10 cellular contexts compared by ENCODE assay signal in genomic region chr16:53893731-53894435, GRCh38.
DNase-seq lines count a peak whose midpoint lies in the region; ATAC-seq, FAIRE-seq and TF ChIP-seq lines count a peak whose summit lies in the region.
"Had no signal": no experiment of that assay in that cellular context is flagged by ENCODE, and none has a peak within 500 bp of the region (broad histone marks: within the 10 kb centered on the region; RNA-seq: fewer than 3 reads in every experiment).

No MANE protein-coding gene starts in this region.

- no peak overlapping the region for H3K18ac ChIP-seq in IMR-90 (ENCODE audit: low read depth, low read length)

- H2BK5ac ChIP-seq in IMR-90 (ENCODE audit: low read depth, low read length, poor library complexity, severe bottlenecking): peak overlapping the region; percentile 28

- H3K27ac ChIP-seq in IMR-90 (ENCODE audit: insufficient read depth, low read length) (no peak overlapping the region), astrocyte (ENCODE audit: low read depth, low read length) (no peak overlapping the region), gastroesophageal sphincter (no peak overlapping the region), MM.1S (ENCODE audit: low read length) (no peak overlapping the region)
- H3K27ac ChIP-seq: upper lobe of left lung had no signal

- H3K36me3 Mint-ChIP-seq in astrocyte (ENCODE audit: low read depth, unreplicated experiment): peaks cover 2% of the 10 kb centered on the region
- peaks cover 0 to 12% (median 0%) of the 10 kb centered on the region in 3 donors for H3K36me3 Mint-ChIP-seq in immature natural killer cell

- H3K9me2 ChIP-seq in MM.1S (replicated peaks; ENCODE audit: insufficient read depth, low read length): no peaks in the 10 kb centered on the region

- H2AK5ac ChIP-seq in IMR-90 (ENCODE audit: low read depth, low read length): no peak overlapping the region

- H4K91ac ChIP-seq in IMR-90 (ENCODE audit: insufficient read depth, low read depth, low read length): no peak overlapping the region

- H3K4me3 ChIP-seq in IMR-90 (ENCODE audit: insufficient read depth, low read depth, low read length) (no peak overlapping the region), astrocyte (ENCODE audit: insufficient read depth, low read depth, low read length) (no peak overlapping the region), gastroesophageal sphincter (no peak overlapping the region), MM.1S (ENCODE audit: low read length) (no peak overlapping the region)
- H3K4me3 ChIP-seq: upper lobe of left lung had no signal

- H3K23ac ChIP-seq in IMR-90 (ENCODE audit: low read depth, low read length): no peak overlapping the region

- H3K9me1 ChIP-seq in IMR-90 (ENCODE audit: insufficient read depth, low read length): peaks cover 3% of the 10 kb centered on the region; the same call in 1 of the 2 replicates

- H3K4me1 ChIP-seq in IMR-90 (ENCODE audit: control insufficient read depth, insufficient read depth, low read length) (peaks cover 4% of the 10 kb centered on the region), astrocyte (ENCODE audit: insufficient read depth, low read length) (peaks cover 27% of the 10 kb centered on the region), gastroesophageal sphincter (peaks cover 0 to 40% (median 6%) of the 10 kb centered on the region in 3 donors), MM.1S (ENCODE audit: low read length) (no peaks in the 10 kb centered on the region)

- H2BK15ac ChIP-seq in IMR-90 (ENCODE audit: low read depth, low read length): no peak overlapping the region

- no peak for TF ChIP-seq EP300 in gastroesophageal sphincter (IDR thresholded peaks at IDR 0.05)

- H3K27ac Mint-ChIP-seq in astrocyte (ENCODE audit: unreplicated experiment): no peak overlapping the region
- peak overlapping the region in 1 of 6 donors; percentile 51 for H3K27ac Mint-ChIP-seq in immature natural killer cell

- no peak overlapping the region for H3K4me3 Mint-ChIP-seq in astrocyte (ENCODE audit: unreplicated experiment)
- no peak overlapping the region for H3K4me3 Mint-ChIP-seq in immature natural killer cell

- dilution Hi-C loops in IMR-90 (cut with HindIII; ENCODE audit: low sequenced_read_pairs, unreplicated experiment): no loop called here

- no CpG with 5 or more reads among the region's 5 CpGs for WGBS in IMR-90 (ENCODE audit: extremely low coverage in 2 of 2, insufficient read length in 1 of 2), 2 experiments
- 51 to 58% methylated on average over 5 of the region's 5 CpGs for WGBS in gastroesophageal sphincter (ENCODE audit: low coverage in 1 of 2), 2 donors

- POLR2A ChIA-PET in IMR-90 (lab: Charles Lee; ENCODE audit: unreplicated experiment): no interaction called here

- H3K4me2 ChIP-seq in IMR-90 (ENCODE audit: low read depth, low read length) (no peak overlapping the region), astrocyte (ENCODE audit: low read length) (peak overlapping the region; percentile 49), MM.1S (ENCODE audit: low read depth, low read length) (no peak overlapping the region)

- no peak overlapping the region for H2BK20ac ChIP-seq in IMR-90 (ENCODE audit: low read depth, low read length)

- H3K4me1 Mint-ChIP-seq in astrocyte (ENCODE audit: low read depth, unreplicated experiment) (peaks cover 24% of the 10 kb centered on the region), immature natural killer cell (no peaks in the 10 kb centered on the region)

- peak; percentile 43 for DNase-seq in AG08395 (ENCODE audit: low spot score)
- DNase-seq in IMR-90: peak; percentile 91
- DNase-seq in astrocyte (ENCODE audit: low read depth): peak; percentile 88
- DNase-seq in left colon: peak; percentile 24 to 38
- no peak for DNase-seq in immature natural killer cell
- no peak for DNase-seq in MM.1S
- DNase-seq: activated CD4-positive, alpha-beta T cell treated with anti-CD3 and anti-CD28 coated beads, Interleukin-2, amount 50 U/mL, for 1 hour had no signal

- H3F3A ChIP-seq in MM.1S (ENCODE audit: insufficient read depth, low read length): no peaks in the 10 kb centered on the region

- no peak overlapping the region for H4K5ac ChIP-seq in IMR-90 (ENCODE audit: low read depth, low read length)

- no peak overlapping the region for H3K4ac ChIP-seq in IMR-90 (ENCODE audit: low read depth, low read length)

- TF ChIP-seq CTCF in IMR-90 (conservative IDR thresholded peaks at IDR 0.05; ENCODE audit: low read depth, low read length): no peak
- no peak for TF ChIP-seq CTCF in astrocyte (IDR thresholded peaks at IDR 0.05; ENCODE audit: insufficient read depth, low read depth, low read length)
- no peak for TF ChIP-seq CTCF in gastroesophageal sphincter (IDR thresholded peaks at IDR 0.05)
- TF ChIP-seq CTCF in MM.1S (IDR thresholded peaks at IDR 0.05; ENCODE audit: low read length): no peak

- no peak overlapping the region for H3K56ac ChIP-seq in IMR-90 (ENCODE audit: extremely low read depth, insufficient read depth, low read length)

- H3K27me3 Mint-ChIP-seq in astrocyte (ENCODE audit: low read depth, unreplicated experiment) (no peaks in the 10 kb centered on the region), immature natural killer cell (ENCODE audit: low read depth in 3 of 3) (no peaks in the 10 kb centered on the region)

- no peaks in the 10 kb centered on the region for H3K9me3 ChIP-seq in IMR-90 (ENCODE audit: control insufficient read depth, insufficient read depth, low read length)
- H3K9me3 ChIP-seq in astrocyte (ENCODE audit: insufficient read depth, low read depth, low read length): no peaks in the 10 kb centered on the region
- H3K9me3 ChIP-seq in gastroesophageal sphincter: no peaks in the 10 kb centered on the region
- no peaks in the 10 kb centered on the region for H3K9me3 ChIP-seq in MM.1S (replicated peaks; ENCODE audit: insufficient read depth, low read length)
- H3K9me3 ChIP-seq: upper lobe of left lung had no signal

- H3K79me2 ChIP-seq in astrocyte (ENCODE audit: insufficient read depth, low read length): no peaks in the 10 kb centered on the region
- H3K79me2 ChIP-seq in MM.1S (ENCODE audit: low read length): no peaks in the 10 kb centered on the region

- H4K20me1 ChIP-seq in IMR-90 (ENCODE audit: insufficient read depth, low read length): no peaks in the 10 kb centered on the region
- no peaks in the 10 kb centered on the region for H4K20me1 ChIP-seq in astrocyte (ENCODE audit: insufficient read depth, low read length)
- no peaks in the 10 kb centered on the region for H4K20me1 ChIP-seq in MM.1S (ENCODE audit: insufficient read depth, low read length)

- TF ChIP-seq RAD21 in IMR-90 (IDR thresholded peaks at IDR 0.05; ENCODE audit: low read length): peak; percentile 16; the same call in 1 of the 2 replicates

- FAIRE-seq in astrocyte (lab: Jason Lieb, UNC): no peak

- no TSS peak for BruUV-seq in IMR-90 (replicated peaks; lab: Mats Ljungman, UMichigan)

- H3K14ac ChIP-seq in IMR-90 (replicated peaks; ENCODE audit: low read depth, low read length): no peak overlapping the region

- H2AK9ac ChIP-seq in IMR-90 (replicated peaks; ENCODE audit: low read depth, low read length, poor library complexity): no peak overlapping the region

- peaks cover 3 to 4% of the 10 kb centered on the region in 2 experiments; a peak in 2 of 4 replicates for H3K79me1 ChIP-seq in IMR-90 (ENCODE audit: low read depth in 1 of 2, low read length in 2 of 2)

- intact Hi-C loops in IMR-90 (cut with micrococcal nuclease) (loop anchor here (5.0 to 10.0 kb wide), 8 partner anchors 122 to 1568 kb away; no protein-coding TSS in a partner anchor), left colon (cut with DNase I, micrococcal nuclease) (no loop called here)

- H3K9me3 Mint-ChIP-seq in astrocyte (ENCODE audit: unreplicated experiment) (no peaks in the 10 kb centered on the region), immature natural killer cell (no peaks in the 10 kb centered on the region)

- H3K9ac ChIP-seq in IMR-90 (ENCODE audit: low read depth, low read length): no peak overlapping the region
- no peak overlapping the region for H3K9ac ChIP-seq in astrocyte (ENCODE audit: low read length)
- no peak overlapping the region for H3K9ac ChIP-seq in MM.1S (ENCODE audit: low read length)

- H4K8ac ChIP-seq in IMR-90 (ENCODE audit: low read depth in 2 of 2, low read length in 2 of 2): no peak overlapping the region

- CTCF ChIA-PET in IMR-90 (lab: Yijun Ruan, JAX): no interaction called here

- no peak overlapping the region for H2BK120ac ChIP-seq in IMR-90 (ENCODE audit: low read depth, low read length)

- in situ Hi-C loops in IMR-90 (cut with MboI; ENCODE audit: low sequenced_read_pairs): loop anchor here (25.0 kb wide), 1 partner anchor 1043 kb away; the partner anchor contains the start of gene IRX5

- TF ChIP-seq POLR2A in IMR-90 (IDR thresholded peaks at IDR 0.05; ENCODE audit: low read depth, low read length) (no peak), gastroesophageal sphincter (IDR thresholded peaks at IDR 0.05) (no peak)

- H3K36me3 ChIP-seq in IMR-90 (ENCODE audit: control insufficient read depth, insufficient read depth, low read length) (peaks cover 5% of the 10 kb centered on the region; the same call in 1 of the 2 replicates), astrocyte (ENCODE audit: insufficient read depth, low read length) (peaks cover under 1% of the 10 kb centered on the region), gastroesophageal sphincter (peaks cover 0 to 17% of the 10 kb centered on the region in 2 donors), MM.1S (replicated peaks; ENCODE audit: insufficient read depth, low read length) (no peaks in the 10 kb centered on the region)

- H3K27me3 ChIP-seq in IMR-90 (ENCODE audit: control insufficient read depth, insufficient read depth, low read length) (no peaks in the 10 kb centered on the region), astrocyte (ENCODE audit: insufficient read depth, low read length) (no peaks in the 10 kb centered on the region), gastroesophageal sphincter (no peaks in the 10 kb centered on the region), MM.1S (replicated peaks; ENCODE audit: insufficient read depth, low read length) (no peaks in the 10 kb centered on the region)
- H3K27me3 ChIP-seq: upper lobe of left lung had no signal

- no peak overlapping the region for H2AFZ ChIP-seq in IMR-90 (replicated peaks; ENCODE audit: low read length, poor library complexity)
- no peak overlapping the region for H2AFZ ChIP-seq in astrocyte (ENCODE audit: low read depth, low read length)
- no peak overlapping the region for H2AFZ ChIP-seq in MM.1S (ENCODE audit: low read length)

- ATAC-seq in IMR-90 (ENCODE audit: low read depth) (peak; percentile 93), left colon (peak; percentile 87), HG03439 (IDR thresholded peaks at IDR 0.05; ENCODE audit: unreplicated experiment) (no peak), gastroesophageal sphincter (no peak)

TF ChIP-seq in IMR-90, 13 proteins besides CTCF, POLR2A, EP300 and RAD21:
- TF ChIP-seq MAFK (IDR thresholded peaks at IDR 0.05; ENCODE audit: low read depth, low read length): peak; percentile 52
- TF ChIP-seq CHD1 (IDR thresholded peaks at IDR 0.05; ENCODE audit: low read depth, low read length): no peak
- TF ChIP-seq NFE2L2 (IDR thresholded peaks at IDR 0.05; ENCODE audit: low read depth, low read length): peak; percentile 66; the same call in 1 of the 2 replicates
- no peak for TF ChIP-seq MXI1 (IDR thresholded peaks at IDR 0.05; ENCODE audit: borderline replicate concordance, low read depth, low read length)
- TF ChIP-seq BHLHE40 (IDR thresholded peaks at IDR 0.05; ENCODE audit: low read depth, low read length): peak; percentile 58
- peak; percentile 83 for TF ChIP-seq FOS (IDR thresholded peaks at IDR 0.05; ENCODE audit: low read depth, low read length)
TF ChIP-seq in IMR-90: peak in this region for 4.

Comparison
In these comparisons a context has a peak if more than half of its experiments do, and no peak if none do; other contexts are left out.
1. DNase-seq: peak in AG08395 (single experiment), IMR-90 (single experiment), astrocyte (single experiment) and left colon (2 of 2); none in immature natural killer cell (0 of 3) and MM.1S (single experiment).
2. ATAC-seq: peak in IMR-90 (single experiment) and left colon (single experiment); none in HG03439 (single experiment) and gastroesophageal sphincter (single experiment).